ENCODE assay signal across 21 cellular contexts in genomic region chr2:3458396-3459184, GRCh38.
DNase-seq lines count a peak whose midpoint lies in the region; ATAC-seq and TF ChIP-seq lines count a peak whose summit lies in the region.
"Had no signal": no experiment of that assay in that cellular context is flagged by ENCODE, and none has a peak within 500 bp of the region (broad histone marks: within the 10 kb centered on the region; RNA-seq: fewer than 3 reads in every experiment).

No MANE protein-coding gene starts in this region.

- peaks cover 4% of the 10 kb centered on the region for H3K36me3 Mint-ChIP-seq in activated CD4-positive, alpha-beta T cell treated with anti-CD3 and anti-CD28 coated beads, Interleukin-2, amount 10 ng/mL, durations not matched to agents 7 days and 5 days (ENCODE audit: low read depth)
- H3K36me3 Mint-ChIP-seq in activated CD4-positive, alpha-beta T cell treated with anti-CD3 and anti-CD28 coated beads, Interleukin-2, amount 10 ng/mL, durations not matched to agents 24 days and 14 days (ENCODE audit: low read depth): peaks cover 22% of the 10 kb centered on the region
- H3K36me3 Mint-ChIP-seq in memory B cell: peaks cover 28% of the 10 kb centered on the region

- H4K20me1 ChIP-seq in BLaER1 treated with 17β-estradiol and CSF1 and Interleukin-3, amounts not matched to agents 10 nM and 100 nM: peaks cover 18 to 83% (median 58%) of the 10 kb centered on the region in 11 experiments; a peak in 20 of 22 replicates

- no peak overlapping the region for H3K9ac ChIP-seq in BLaER1 treated with 17β-estradiol and CSF1 and Interleukin-3, amounts not matched to agents 10 nM and 100 nM

- 78 to 82% methylated on average over 7 to 10 of the region's 10 CpGs for WGBS in testis, 2 donors

- POLR2A ChIA-PET in activated CD4-positive, alpha-beta T cell treated with anti-CD3 and anti-CD28 coated beads, Interleukin-2, amount 10 ng/mL, durations not matched to agents 7 days and 5 days (lab: Charles Lee): no interaction called here
- POLR2A ChIA-PET in Panc1 (lab: Charles Lee): no interaction called here

- TF ChIP-seq CTCF in Panc1 (IDR thresholded peaks at IDR 0.05) (no peak), testis (IDR thresholded peaks at IDR 0.05) (no peak)

- peaks cover 15% of the 10 kb centered on the region for H3K4me1 Mint-ChIP-seq in activated CD4-positive, alpha-beta T cell treated with anti-CD3 and anti-CD28 coated beads, Interleukin-2, amount 10 ng/mL, durations not matched to agents 7 days and 5 days
- H3K4me1 Mint-ChIP-seq in activated CD4-positive, alpha-beta T cell treated with anti-CD3 and anti-CD28 coated beads, Interleukin-2, amount 10 ng/mL, durations not matched to agents 24 days and 14 days: peaks cover 4% of the 10 kb centered on the region
- peaks cover 10% of the 10 kb centered on the region for H3K4me1 Mint-ChIP-seq in memory B cell

- no peak for TF ChIP-seq POLR2A in testis (IDR thresholded peaks at IDR 0.05)

- no peak overlapping the region for H3K4me3 ChIP-seq in BLaER1 treated with 17β-estradiol and CSF1 and Interleukin-3, amounts not matched to agents 10 nM and 100 nM
- H3K4me3 ChIP-seq in Panc1 (ENCODE audit: low read depth in 2 of 2, low read length in 2 of 2) (no peak overlapping the region), testis (no peak overlapping the region)
- H3K4me3 ChIP-seq: SJCRH30, stomach had no signal

- H3K27me3 Mint-ChIP-seq in activated CD4-positive, alpha-beta T cell treated with anti-CD3 and anti-CD28 coated beads, Interleukin-2, amount 10 ng/mL, durations not matched to agents 7 days and 5 days: no peaks in the 10 kb centered on the region
- no peaks in the 10 kb centered on the region for H3K27me3 Mint-ChIP-seq in activated CD4-positive, alpha-beta T cell treated with anti-CD3 and anti-CD28 coated beads, Interleukin-2, amount 10 ng/mL, durations not matched to agents 24 days and 14 days
- no peaks in the 10 kb centered on the region for H3K27me3 Mint-ChIP-seq in memory B cell
- H3K27me3 Mint-ChIP-seq: type B pancreatic cell had no signal

- TSS peak; percentile 32 for BruUV-seq in Panc1 (replicated peaks; lab: Mats Ljungman, UMichigan)

- peaks cover 0 to 9% (median 0%) of the 10 kb centered on the region in 11 experiments; a peak in 3 of 22 replicates for H3K9me3 ChIP-seq in BLaER1 treated with 17β-estradiol and CSF1 and Interleukin-3, amounts not matched to agents 10 nM and 100 nM (replicated peaks in 1 of 11)
- H3K9me3 ChIP-seq in Panc1 (ENCODE audit: control insufficient read depth, insufficient read depth, low read depth, low read length) (no peaks in the 10 kb centered on the region), testis (no peaks in the 10 kb centered on the region)
- H3K9me3 ChIP-seq: BE2C, SJCRH30, stomach had no signal

- H3K27ac Mint-ChIP-seq in activated CD4-positive, alpha-beta T cell treated with anti-CD3 and anti-CD28 coated beads, Interleukin-2, amount 10 ng/mL, durations not matched to agents 7 days and 5 days: peak overlapping the region; percentile 26
- no peak overlapping the region for H3K27ac Mint-ChIP-seq in activated CD4-positive, alpha-beta T cell treated with anti-CD3 and anti-CD28 coated beads, Interleukin-2, amount 10 ng/mL, durations not matched to agents 24 days and 14 days
- H3K27ac Mint-ChIP-seq in memory B cell: peak overlapping the region; percentile 59
- H3K27ac Mint-ChIP-seq: type B pancreatic cell had no signal

- peak overlapping the region in 8 of 11 experiments; percentile 74 to 98 (median 90); a peak in 16 of 22 replicates for H3K4me2 ChIP-seq in BLaER1 treated with 17β-estradiol and CSF1 and Interleukin-3, amounts not matched to agents 10 nM and 100 nM

- in situ Hi-C loops in Panc1 (cut with HindIII; ENCODE audit: low pct_unique_long_range_greater_than_20kb, low sequenced_read_pairs): no loop called here

- ATAC-seq in Panc1 (no peak), memory B cell (ENCODE audit: low read depth) (no peak)
- ATAC-seq: foreskin keratinocyte had no signal

- peaks cover 25 to 58% (median 43%) of the 10 kb centered on the region in 11 experiments for H3K27me3 ChIP-seq in BLaER1 treated with 17β-estradiol and CSF1 and Interleukin-3, amounts not matched to agents 10 nM and 100 nM
- H3K27me3 ChIP-seq in Panc1 (ENCODE audit: control insufficient read depth, insufficient read depth, low read length) (no peaks in the 10 kb centered on the region), testis (no peaks in the 10 kb centered on the region)
- H3K27me3 ChIP-seq: BE2C, foreskin keratinocyte, SJCRH30, stomach had no signal

- DNase-seq in activated CD4-positive, alpha-beta T cell treated with anti-CD3 and anti-CD28 coated beads, Interleukin-2, amount 10 ng/mL, durations not matched to agents 7 days and 5 days: no peak
- no peak for DNase-seq in activated CD4-positive, alpha-beta T cell treated with anti-CD3 and anti-CD28 coated beads, Interleukin-2, amount 10 ng/mL, durations not matched to agents 24 days and 14 days
- DNase-seq in Panc1 (ENCODE audit: low read depth, low spot score) (no peak), memory B cell (ENCODE audit: low spot score in 2 of 2) (no peak), GF-D8 (lab: John Stamatoyannopoulos, UW) (no peak), activated gamma-delta T cell treated with Interleukin-2 at 50 U/mL for 16 hours (no peak), testis (no peak)
- DNase-seq: activated CD4-positive, alpha-beta T cell treated with anti-CD3 and anti-CD28 coated beads, Interleukin-2, amount 50 U/mL, for 4 hours; BE2C; EL; foreskin keratinocyte; Kasumi-1; NCI-H1930; PC-3; retina; stimulated activated CD4-positive, alpha-beta T cell treated with anti-CD3 and anti-CD28 coated beads, Interleukin-12 subunit alpha, Interleukin-12 subunit beta, amount 100 ng/mL, for 4 hours; T-helper 2 cell had no signal

- peaks cover 0 to 53% (median 25%) of the 10 kb centered on the region in 11 experiments; a peak in 16 of 22 replicates for H3K36me3 ChIP-seq in BLaER1 treated with 17β-estradiol and CSF1 and Interleukin-3, amounts not matched to agents 10 nM and 100 nM
- H3K36me3 ChIP-seq in Panc1 (ENCODE audit: control insufficient read depth, insufficient read depth, low read length): no peaks in the 10 kb centered on the region
- no peaks in the 10 kb centered on the region for H3K36me3 ChIP-seq in testis (ENCODE audit: low read depth, missing control alignments)

- no peak overlapping the region for H3K4me3 Mint-ChIP-seq in activated CD4-positive, alpha-beta T cell treated with anti-CD3 and anti-CD28 coated beads, Interleukin-2, amount 10 ng/mL, durations not matched to agents 7 days and 5 days
- H3K4me3 Mint-ChIP-seq in activated CD4-positive, alpha-beta T cell treated with anti-CD3 and anti-CD28 coated beads, Interleukin-2, amount 10 ng/mL, durations not matched to agents 24 days and 14 days: no peak overlapping the region
- no peak overlapping the region for H3K4me3 Mint-ChIP-seq in memory B cell
- H3K4me3 Mint-ChIP-seq: type B pancreatic cell had no signal

- CTCF ChIA-PET in activated CD4-positive, alpha-beta T cell treated with anti-CD3 and anti-CD28 coated beads, Interleukin-2, amount 10 ng/mL, durations not matched to agents 7 days and 5 days (lab: Charles Lee): no interaction called here
- CTCF ChIA-PET in Panc1 (lab: Charles Lee): no interaction called here

- peaks cover 23 to 93% (median 81%) of the 10 kb centered on the region in 10 experiments for H3K4me1 ChIP-seq in BLaER1 treated with 17β-estradiol and CSF1 and Interleukin-3, amounts not matched to agents 10 nM and 100 nM
- H3K4me1 ChIP-seq in Panc1 (ENCODE audit: control insufficient read depth, insufficient read depth, low read length): no peaks in the 10 kb centered on the region
- H3K4me1 ChIP-seq in testis: peaks cover 38% of the 10 kb centered on the region
- H3K4me1 ChIP-seq: foreskin keratinocyte had no signal

- H3K9me3 Mint-ChIP-seq in activated CD4-positive, alpha-beta T cell treated with anti-CD3 and anti-CD28 coated beads, Interleukin-2, amount 10 ng/mL, durations not matched to agents 7 days and 5 days: no peaks in the 10 kb centered on the region
- no peaks in the 10 kb centered on the region for H3K9me3 Mint-ChIP-seq in activated CD4-positive, alpha-beta T cell treated with anti-CD3 and anti-CD28 coated beads, Interleukin-2, amount 10 ng/mL, durations not matched to agents 24 days and 14 days
- no peaks in the 10 kb centered on the region for H3K9me3 Mint-ChIP-seq in memory B cell
- H3K9me3 Mint-ChIP-seq: type B pancreatic cell had no signal

- intact Hi-C loops in activated CD4-positive, alpha-beta T cell treated with anti-CD3 and anti-CD28 coated beads, Interleukin-2, amount 10 ng/mL, durations not matched to agents 24 days and 14 days (cut with micrococcal nuclease): no loop called here
- intact Hi-C loops in Panc1 (cut with micrococcal nuclease; ENCODE audit: unreplicated experiment) (no loop called here), testis (cut with DNase I; ENCODE audit: low total_unique reads) (no loop called here)

- H3K27ac ChIP-seq in BLaER1 treated with 17β-estradiol and CSF1 and Interleukin-3, amounts not matched to agents 10 nM and 100 nM: no peak overlapping the region
- H3K27ac ChIP-seq in Panc1 (ENCODE audit: low read length): no peak overlapping the region
- H3K27ac ChIP-seq in testis: no peak overlapping the region
- H3K27ac ChIP-seq: foreskin keratinocyte, SJCRH30, stomach had no signal
